Comparison of ENCODE assay signal across 10 cellular contexts in genomic region chr5:108858959-108859358, GRCh38.
DNase-seq lines count a peak whose midpoint lies in the region; ATAC-seq and TF ChIP-seq lines count a peak whose summit lies in the region.
"Had no signal": no experiment of that assay in that cellular context is flagged by ENCODE, and none has a peak within 500 bp of the region (broad histone marks: within the 10 kb centered on the region; RNA-seq: fewer than 3 reads in every experiment).

No MANE protein-coding gene starts in this region.

- peak; percentile 96 for ATAC-seq in GM21367 (IDR thresholded peaks at IDR 0.05; ENCODE audit: unreplicated experiment)
- ATAC-seq in HG03378 (IDR thresholded peaks at IDR 0.05; ENCODE audit: unreplicated experiment): peak; percentile 99
- ATAC-seq in activated B cell treated with CpG ODN at 0.5 μM for 24 hours (ENCODE audit: low read depth): peak; percentile 90
- ATAC-seq: pancreas had no signal

- TF ChIP-seq POLR2A in stomach (IDR thresholded peaks at IDR 0.05): no peak

- H3K27me3 ChIP-seq in stomach: no peaks in the 10 kb centered on the region
- H3K27me3 ChIP-seq: pancreas, transverse colon had no signal

- H3K36me3 Mint-ChIP-seq in activated B cell treated with CpG ODN at 0.5 μM for 24 hours (ENCODE audit: low read depth): peaks cover 2% of the 10 kb centered on the region

- H3K4me3 ChIP-seq in stomach: no peak overlapping the region
- H3K4me3 ChIP-seq: pancreas, transverse colon had no signal

- POLR2A ChIA-PET in activated B cell treated with CpG ODN at 0.5 μM for 24 hours (lab: Charles Lee): no interaction called here

- no peak for TF ChIP-seq EP300 in stomach (IDR thresholded peaks at IDR 0.05)

- H3K4me3 Mint-ChIP-seq in activated B cell treated with CpG ODN at 0.5 μM for 24 hours: peak overlapping the region; percentile 25

- TF ChIP-seq CTCF in activated B cell treated with CpG ODN at 0.5 μM for 24 hours (IDR thresholded peaks at IDR 0.05): no peak
- no peak for TF ChIP-seq CTCF in stomach (IDR thresholded peaks at IDR 0.05)

- WGBS in stomach, 5 donors: 55 to 85% (median 75%) methylated on average over 2 of the region's 2 CpGs

- DNase-seq in EH (ENCODE audit: low read depth) (peak; percentile 18), activated B cell treated with CpG ODN at 0.5 μM for 24 hours (no peak), stomach (no peak)
- no peak for DNase-seq in effector CD4-positive, alpha-beta T cell
- no peak for DNase-seq in stimulated activated naive CD4-positive, alpha-beta T cell (lab: John Stamatoyannopoulos, UW)
- no peak for DNase-seq in activated T-cell treated with anti-CD3 and anti-CD28 coated beads, Interleukin-2, amount 50 U/mL, for 48 hours
- DNase-seq: pancreas, transverse colon had no signal

- H3K27me3 Mint-ChIP-seq in activated B cell treated with CpG ODN at 0.5 μM for 24 hours: no peaks in the 10 kb centered on the region

- H3K27ac ChIP-seq in stomach: no peak overlapping the region
- H3K27ac ChIP-seq: pancreas, transverse colon had no signal

- intact Hi-C loops in activated B cell treated with CpG ODN at 0.5 μM for 24 hours (cut with micrococcal nuclease): loop anchor here (2.0 to 5.0 kb wide), 3 partner anchors 53 to 476 kb away; partner anchors contain the start of gene FBXL17
- intact Hi-C loops in stomach (cut with DNase I; ENCODE audit: low total_unique reads): no loop called here

- no peaks in the 10 kb centered on the region for H3K9me3 Mint-ChIP-seq in activated B cell treated with CpG ODN at 0.5 μM for 24 hours

- peaks cover 0 to 4% (median 0%) of the 10 kb centered on the region in 4 donors for H3K36me3 ChIP-seq in stomach
- H3K36me3 ChIP-seq: pancreas, transverse colon had no signal

- no peaks in the 10 kb centered on the region for H3K4me1 ChIP-seq in stomach
- H3K4me1 ChIP-seq: pancreas, transverse colon had no signal

- CTCF ChIA-PET in activated B cell treated with CpG ODN at 0.5 μM for 24 hours (lab: Charles Lee): no interaction called here

- no peaks in the 10 kb centered on the region for H3K9me3 ChIP-seq in stomach
- H3K9me3 ChIP-seq: pancreas, transverse colon had no signal

- H3K27ac Mint-ChIP-seq in activated B cell treated with CpG ODN at 0.5 μM for 24 hours: no peak overlapping the region

- peaks cover 13% of the 10 kb centered on the region for H3K4me1 Mint-ChIP-seq in activated B cell treated with CpG ODN at 0.5 μM for 24 hours
